15 cellular contexts compared by ENCODE assay signal in genomic region chr21:31766895-31767294, GRCh38.
"Had no signal": no experiment of that assay in that cellular context is flagged by ENCODE, and none has a peak within 500 bp of the region (broad histone marks: within the 10 kb centered on the region; RNA-seq: fewer than 3 reads in every experiment).

No MANE protein-coding gene starts in this region.

- H3K9me3 Mint-ChIP-seq: natural killer cell; stimulated activated naive CD8-positive, alpha-beta T cell treated with anti-CD3 and anti-CD28 coated beads, Interleukin-15, amount 100 ng/mL, for 72 hours had no signal

- H3K4me1 Mint-ChIP-seq: natural killer cell; neural progenitor cell; stimulated activated naive CD8-positive, alpha-beta T cell treated with anti-CD3 and anti-CD28 coated beads, Interleukin-15, amount 100 ng/mL, for 72 hours had no signal

- H3K36me3 Mint-ChIP-seq: natural killer cell, neural progenitor cell had no signal

- H3K27ac Mint-ChIP-seq: memory B cell; natural killer cell; neural progenitor cell; progenitor cell of endocrine pancreas; stimulated activated naive CD8-positive, alpha-beta T cell treated with anti-CD3 and anti-CD28 coated beads, Interleukin-15, amount 100 ng/mL, for 72 hours had no signal

- H3K4me3 Mint-ChIP-seq: memory B cell; natural killer cell; neural progenitor cell; stimulated activated naive CD8-positive, alpha-beta T cell treated with anti-CD3 and anti-CD28 coated beads, Interleukin-15, amount 100 ng/mL, for 72 hours had no signal

- ATAC-seq: left lobe of liver; natural killer cell; right lobe of liver; stimulated activated naive CD8-positive, alpha-beta T cell treated with anti-CD3 and anti-CD28 coated beads, Interleukin-15, amount 100 ng/mL, for 72 hours; upper lobe of right lung had no signal

- DNase-seq: dorsolateral prefrontal cortex; effector CD4-positive, alpha-beta T cell; hypothalamus; natural killer cell; right lobe of liver; stimulated activated CD4-positive, alpha-beta T cell treated with anti-CD3 and anti-CD28 coated beads, Interleukin-2, amount 100 ng/mL, for 24 hours; stimulated activated naive CD4-positive, alpha-beta T cell; stimulated activated naive CD8-positive, alpha-beta T cell treated with anti-CD3 and anti-CD28 coated beads, Interleukin-15, amount 100 ng/mL, for 72 hours; transverse colon; upper lobe of right lung; uterus had no signal

- H3K27me3 Mint-ChIP-seq: memory B cell, progenitor cell of endocrine pancreas had no signal
